Comparison of ENCODE assay signal across 17 cellular contexts in the genomic region with DNA sequence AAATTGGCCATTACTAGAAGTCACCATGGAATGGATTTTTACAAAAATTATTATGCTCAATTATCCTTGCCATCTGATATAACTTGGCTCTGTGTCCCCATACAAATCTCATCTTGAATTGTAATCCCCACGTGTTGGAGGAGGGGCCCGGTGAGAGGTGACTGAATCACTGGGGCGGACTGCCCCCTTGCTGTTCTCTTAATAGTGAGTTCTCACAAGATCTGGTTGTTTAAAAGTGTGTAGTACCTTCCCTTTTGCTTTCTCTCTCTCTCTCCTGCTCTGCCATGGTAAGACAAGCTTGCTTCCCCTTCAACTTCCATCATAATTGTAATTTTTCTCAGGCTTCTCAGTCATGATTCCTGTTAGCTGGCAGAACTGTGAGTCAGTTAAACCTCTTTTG.
DNase-seq lines count a peak whose midpoint lies in the region; ATAC-seq, FAIRE-seq and TF ChIP-seq lines count a peak whose summit lies in the region.
"Had no signal": no experiment of that assay in that cellular context is flagged by ENCODE, and none has a peak within 500 bp of the region (broad histone marks: within the 10 kb centered on the region; RNA-seq: fewer than 3 reads in every experiment).

No MANE protein-coding gene starts in this region.

- H3K4ac ChIP-seq in mesendoderm (ENCODE audit: low read depth, low read length), result no peak overlapping the region

- H3K36me3 ChIP-seq in mesendoderm (ENCODE audit: control insufficient read depth, insufficient read depth, low read length), result no peaks in the 10 kb centered on the region

- H3K4me2 ChIP-seq in mesendoderm (ENCODE audit: low read length), result no peak overlapping the region

- TF ChIP-seq CTCF in D721Med (IDR thresholded peaks at IDR 0.05; ENCODE audit: insufficient read depth, missing control alignments), result peak; percentile 35
- no peak for TF ChIP-seq CTCF in WTC11 (IDR thresholded peaks at IDR 0.05)

- CTCF ChIA-PET in WTC11 (lab: Charles Lee), result interaction anchor here (0.6 kb wide), 1 partner anchor 12 kb away, joined by 3 read pairs; no protein-coding TSS in a partner anchor

- no peak overlapping the region for H2BK5ac ChIP-seq in mesendoderm (ENCODE audit: low read length)

- peak; percentile 78 for ATAC-seq in WTC11
- ATAC-seq in HG03095 (IDR thresholded peaks at IDR 0.05; ENCODE audit: unreplicated experiment), result no peak
- ATAC-seq: K562 had no signal

- H3K4me1 ChIP-seq in mesendoderm (ENCODE audit: control insufficient read depth, low read depth, low read length), result no peaks in the 10 kb centered on the region

- no peak overlapping the region for H2BK15ac ChIP-seq in mesendoderm (replicated peaks; ENCODE audit: low read depth)

- H3K4me3 Mint-ChIP-seq in WTC11, result no peak overlapping the region
- H3K4me3 Mint-ChIP-seq: B cell had no signal

- no peak overlapping the region for H3K56ac ChIP-seq in mesendoderm (ENCODE audit: low read length)

- H3K4me1 Mint-ChIP-seq in WTC11, result peaks cover 4% of the 10 kb centered on the region

- no peaks in the 10 kb centered on the region for H3K27me3 Mint-ChIP-seq in WTC11 (ENCODE audit: low read depth)
- H3K27me3 Mint-ChIP-seq: B cell had no signal

- FAIRE-seq in D721Med (lab: Jason Lieb, UNC), result no peak
- FAIRE-seq: K562, RCC 7860 had no signal

- H3K79me2 ChIP-seq in mesendoderm (ENCODE audit: control insufficient read depth, insufficient read depth, low read length), result no peaks in the 10 kb centered on the region

- H3K9ac ChIP-seq in mesendoderm (ENCODE audit: low read length), result no peak overlapping the region

- no peaks in the 10 kb centered on the region for H3K27me3 ChIP-seq in mesendoderm (ENCODE audit: insufficient read depth, low read length, poor library complexity)

- H3K36me3 Mint-ChIP-seq in WTC11, result no peaks in the 10 kb centered on the region

- no peak overlapping the region for H4K8ac ChIP-seq in mesendoderm (ENCODE audit: low read depth, low read length)

- no peak overlapping the region for H4K5ac ChIP-seq in mesendoderm (ENCODE audit: low read length)

- H3K18ac ChIP-seq in mesendoderm (ENCODE audit: low read length), result no peak overlapping the region

- H2BK120ac ChIP-seq in mesendoderm (ENCODE audit: low read depth, low read length), result no peak overlapping the region

- no peaks in the 10 kb centered on the region for H3K79me1 ChIP-seq in mesendoderm (ENCODE audit: low read length)

- no peak overlapping the region for H3K27ac ChIP-seq in mesendoderm (ENCODE audit: low read depth, low read length)

- no peaks in the 10 kb centered on the region for H3K9me3 Mint-ChIP-seq in WTC11

- H3K23ac ChIP-seq in mesendoderm (ENCODE audit: low read length), result no peak overlapping the region

- POLR2A ChIA-PET in WTC11 (lab: Charles Lee), result no interaction called here

- no peak overlapping the region for H3K27ac Mint-ChIP-seq in WTC11
- H3K27ac Mint-ChIP-seq: B cell had no signal

- no peak overlapping the region for H3K4me3 ChIP-seq in mesendoderm (ENCODE audit: low read length)
- H3K4me3 ChIP-seq: K562 had no signal

- WGBS in mesendoderm (ENCODE audit: extremely low coverage, insufficient coverage, low lambda C conversion rate), result no CpG with 5 or more reads among the region's 3 CpGs

- no peak overlapping the region for H2AK5ac ChIP-seq in mesendoderm (ENCODE audit: low read length)

- DNase-seq in D721Med (ENCODE audit: insufficient read length, low spot score) (no peak), M059J (ENCODE audit: low read depth) (peak; percentile 51), WTC11 (ENCODE audit: low spot score) (peak; percentile 14), mesendoderm (peak; percentile 32), epidermal melanocyte (ENCODE audit: insufficient read length, low spot score) (no peak), LoVo (ENCODE audit: low spot score) (no peak), GOT3 (lab: John Stamatoyannopoulos, UW) (no peak)
- DNase-seq: EL, NCI-H1092 treated with DMSO at 0.1 percent for 48 hours, NCI-H1436 treated with DMSO at 0.1 percent for 48 hours, NCI-H1930, NCI-H510A, SW 1271 had no signal

TF ChIP-seq in WTC11, 78 proteins besides CTCF, POLR2A, EP300 and RAD21:
- no peak for TF ChIP-seq RORB (CRISPR knock-in tag; IDR thresholded peaks at IDR 0.05)
- TF ChIP-seq ZMAT4 (CRISPR knock-in tag; IDR thresholded peaks at IDR 0.05), result no peak
- TF ChIP-seq ZNF671 (CRISPR knock-in tag; IDR thresholded peaks at IDR 0.05), result no peak
- TF ChIP-seq, protein P1, sequence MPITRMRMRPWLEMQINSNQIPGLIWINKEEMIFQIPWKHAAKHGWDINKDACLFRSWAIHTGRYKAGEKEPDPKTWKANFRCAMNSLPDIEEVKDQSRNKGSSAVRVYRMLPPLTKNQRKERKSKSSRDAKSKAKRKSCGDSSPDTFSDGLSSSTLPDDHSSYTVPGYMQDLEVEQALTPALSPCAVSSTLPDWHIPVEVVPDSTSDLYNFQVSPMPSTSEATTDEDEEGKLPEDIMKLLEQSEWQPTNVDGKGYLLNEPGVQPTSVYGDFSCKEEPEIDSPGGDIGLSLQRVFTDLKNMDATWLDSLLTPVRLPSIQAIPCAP (CRISPR knock-in tag; IDR thresholded peaks at IDR 0.05), result no peak
- TF ChIP-seq, protein P2, sequence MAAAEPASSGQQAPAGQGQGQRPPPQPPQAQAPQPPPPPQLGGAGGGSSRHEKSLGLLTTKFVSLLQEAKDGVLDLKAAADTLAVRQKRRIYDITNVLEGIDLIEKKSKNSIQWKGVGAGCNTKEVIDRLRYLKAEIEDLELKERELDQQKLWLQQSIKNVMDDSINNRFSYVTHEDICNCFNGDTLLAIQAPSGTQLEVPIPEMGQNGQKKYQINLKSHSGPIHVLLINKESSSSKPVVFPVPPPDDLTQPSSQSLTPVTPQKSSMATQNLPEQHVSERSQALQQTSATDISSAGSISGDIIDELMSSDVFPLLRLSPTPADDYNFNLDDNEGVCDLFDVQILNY (CRISPR knock-in tag; IDR thresholded peaks at IDR 0.05), result no peak
- TF ChIP-seq OVOL2 (CRISPR knock-in tag; IDR thresholded peaks at IDR 0.05; ENCODE audit: borderline replicate concordance), result no peak
- TF ChIP-seq NFYB (CRISPR knock-in tag; conservative IDR thresholded peaks at IDR 0.05; ENCODE audit: low read depth), result no peak
- no peak for TF ChIP-seq CREB1 (CRISPR knock-in tag; IDR thresholded peaks at IDR 0.05)
- TF ChIP-seq ZNF423 (CRISPR knock-in tag; IDR thresholded peaks at IDR 0.05), result no peak
- TF ChIP-seq GRHL2 (CRISPR knock-in tag; IDR thresholded peaks at IDR 0.05; ENCODE audit: insufficient replicate concordance, severe bottlenecking), result no peak
- no peak for TF ChIP-seq SOX15 (CRISPR knock-in tag; IDR thresholded peaks at IDR 0.05)
- no peak for TF ChIP-seq JUN (CRISPR knock-in tag; IDR thresholded peaks at IDR 0.05)
- TF ChIP-seq JAZF1 (CRISPR knock-in tag; IDR thresholded peaks at IDR 0.05), result no peak

Comparison
In these comparisons a context has a peak if more than half of its experiments do, and no peak if none do; other contexts are left out.
1. DNase-seq: peak in M059J (single experiment), WTC11 (single experiment) and mesendoderm (single experiment); none in D721Med (single experiment), epidermal melanocyte (single experiment), LoVo (single experiment) and GOT3 (single experiment).